8 cellular contexts compared by ENCODE assay signal in the genomic region with DNA sequence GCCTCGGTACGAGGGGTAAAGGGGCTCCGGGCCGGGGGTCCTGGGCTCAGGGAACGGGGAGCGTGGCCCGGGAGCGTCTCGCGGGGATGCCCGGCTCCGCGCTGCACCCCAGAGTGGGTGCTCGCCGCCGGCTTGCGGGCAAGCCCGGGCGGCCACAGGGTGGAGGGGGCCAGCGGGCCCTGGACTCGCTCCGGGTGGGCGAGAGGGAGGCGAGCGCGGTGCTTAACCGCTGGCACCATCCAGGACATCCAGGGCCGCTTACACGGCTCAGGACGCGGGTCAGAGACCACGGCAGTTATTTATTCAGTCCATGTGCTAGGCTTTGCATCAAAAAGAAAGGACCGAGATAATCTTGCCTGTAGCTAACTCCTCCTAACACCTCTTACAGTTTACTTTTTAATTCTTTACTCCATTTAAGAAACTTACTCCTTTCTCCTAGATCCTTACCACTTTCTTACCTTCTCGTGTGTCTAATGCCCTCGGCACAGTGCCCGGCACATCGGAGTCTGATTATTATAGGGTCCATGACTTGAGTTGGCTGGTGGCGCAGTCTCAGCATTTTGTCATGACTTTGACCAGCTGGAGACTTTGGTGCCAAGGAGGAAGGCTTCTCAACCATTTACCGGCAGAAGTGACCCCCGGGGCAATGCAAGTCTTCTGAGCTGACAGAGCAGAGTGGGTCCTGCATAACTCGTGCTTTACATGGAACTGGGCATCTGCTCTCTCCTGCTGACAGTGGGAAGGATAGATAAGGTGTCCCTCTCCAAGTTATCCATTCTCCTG. TPM values are rescaled to one million over a fixed set of nuclear protein-coding genes. Genes with fewer than 3 reads are reported as not detected.
DNase-seq lines count a peak whose midpoint lies in the region; ATAC-seq and TF ChIP-seq lines count a peak whose summit lies in the region.

No MANE protein-coding gene starts in this region.

- H3K4me3 ChIP-seq in AG04450 (ENCODE audit: low read depth, low read length) (peak overlapping the region; percentile 73), HL-60 (replicated peaks; ENCODE audit: insufficient read depth, low read length) (peak overlapping the region; percentile 85), adipocyte (ENCODE audit: low read length) (peak overlapping the region; percentile 93)

- no peak overlapping the region for H3K27ac ChIP-seq in AG04450 (ENCODE audit: low read depth, low read length)
- H3K27ac ChIP-seq in HL-60 (replicated peaks): peak overlapping the region; percentile 91

- H3K36me3 Mint-ChIP-seq in immature natural killer cell: no peaks in the 10 kb centered on the region

- no peaks in the 10 kb centered on the region for H3K36me3 ChIP-seq in adipocyte (ENCODE audit: control insufficient read depth, insufficient read depth, low read length, severe bottlenecking)

- H3K27ac Mint-ChIP-seq in immature natural killer cell: peak overlapping the region; percentile 85 to 93 (median 89)
- H3K27ac Mint-ChIP-seq in stimulated activated naive CD8-positive, alpha-beta T cell treated with anti-CD3 and anti-CD28 coated beads, Interleukin-15, amount 100 ng/mL, for 72 hours: peak overlapping the region; percentile 94 to 95

- peaks cover 2 to 6% (median 3%) of the 10 kb centered on the region in 3 donors for H3K27me3 Mint-ChIP-seq in immature natural killer cell (ENCODE audit: low read depth in 3 of 3)
- H3K27me3 Mint-ChIP-seq in stimulated activated naive CD8-positive, alpha-beta T cell treated with anti-CD3 and anti-CD28 coated beads, Interleukin-15, amount 100 ng/mL, for 72 hours: peaks cover 7% of the 10 kb centered on the region

- no peaks in the 10 kb centered on the region for H3K9me3 Mint-ChIP-seq in immature natural killer cell
- no peaks in the 10 kb centered on the region for H3K9me3 Mint-ChIP-seq in stimulated activated naive CD8-positive, alpha-beta T cell treated with anti-CD3 and anti-CD28 coated beads, Interleukin-15, amount 100 ng/mL, for 72 hours

- POLR2A ChIA-PET in AG04450 (lab: Yijun Ruan, JAX): interaction anchor here (0.5 to 2.5 kb wide), 6 partner anchors 10 to 74 kb away, joined by 3 to 15 read pairs (median 4); no protein-coding TSS in a partner anchor

- H3K4me3 Mint-ChIP-seq in immature natural killer cell: peak overlapping the region; percentile 92 to 98 (median 95)
- peak overlapping the region; percentile 98 to 99 for H3K4me3 Mint-ChIP-seq in stimulated activated naive CD8-positive, alpha-beta T cell treated with anti-CD3 and anti-CD28 coated beads, Interleukin-15, amount 100 ng/mL, for 72 hours

- H3K9me3 ChIP-seq in AG04450 (ENCODE audit: control insufficient read depth, insufficient read depth, low read length) (no peaks in the 10 kb centered on the region; the same call in 1 of the 2 replicates), adipocyte (ENCODE audit: control insufficient read depth, low read length) (no peaks in the 10 kb centered on the region)

- DNase-seq in AG04450 (ENCODE audit: low read depth, low spot score): no peak
- no peak for DNase-seq in HL-60 (ENCODE audit: low read depth in 1 of 2, low spot score in 1 of 2)
- DNase-seq in adipocyte (ENCODE audit: low read depth): peak; percentile 59
- no peak for DNase-seq in immature natural killer cell
- DNase-seq in stimulated activated naive CD8-positive, alpha-beta T cell treated with anti-CD3 and anti-CD28 coated beads, Interleukin-15, amount 100 ng/mL, for 72 hours: peak in 1 of 2 donors; percentile 5
- DNase-seq in foreskin melanocyte: no peak
- no peak for DNase-seq in activated effector memory CD4-positive, alpha-beta T cell treated with Interleukin-2 at 50 U/mL for 16 hours

- H3K4me1 ChIP-seq in adipocyte (ENCODE audit: control insufficient read depth, insufficient read depth, low read length): peaks cover 15% of the 10 kb centered on the region

- peak; percentile 42 for ATAC-seq in GM19025 (IDR thresholded peaks at IDR 0.05; ENCODE audit: low read depth, unreplicated experiment)
- peak; percentile 56 for ATAC-seq in stimulated activated naive CD8-positive, alpha-beta T cell treated with anti-CD3 and anti-CD28 coated beads, Interleukin-15, amount 100 ng/mL, for 72 hours

- H3K27me3 ChIP-seq in AG04450 (ENCODE audit: control insufficient read depth, insufficient read depth, low read length): no peaks in the 10 kb centered on the region
- no peaks in the 10 kb centered on the region for H3K27me3 ChIP-seq in HL-60 (ENCODE audit: insufficient read depth, poor library complexity, severe bottlenecking)
- H3K27me3 ChIP-seq in adipocyte (replicated peaks; ENCODE audit: control insufficient read depth, insufficient read depth, low read length): no peaks in the 10 kb centered on the region

- CTCF ChIA-PET in AG04450 (lab: Charles Lee): interaction anchor here (0.8 to 3.6 kb wide), 6 partner anchors 14 to 76 kb away, joined by 3 to 35 read pairs (median 5); no protein-coding TSS in a partner anchor

- TF ChIP-seq CTCF in AG04450 (IDR thresholded peaks at IDR 0.05; ENCODE audit: low read depth, low read length) (no peak), HL-60 (IDR thresholded peaks at IDR 0.05; ENCODE audit: insufficient read depth, low read length) (no peak)

- H3K4me1 Mint-ChIP-seq in immature natural killer cell: peaks cover 37 to 52% of the 10 kb centered on the region in 2 donors
- H3K4me1 Mint-ChIP-seq in stimulated activated naive CD8-positive, alpha-beta T cell treated with anti-CD3 and anti-CD28 coated beads, Interleukin-15, amount 100 ng/mL, for 72 hours: peaks cover 21% of the 10 kb centered on the region

- H3K9ac ChIP-seq in adipocyte (ENCODE audit: low read length): peak overlapping the region; percentile 93

RNA-seq across cellular contexts. Expression of a gene that starts 0.4 kb away (rescaled TPM):
- polyA plus RNA-seq in AG04450 (2011; rRNA removed): 105 and 125 TPM in 2 replicates
- polyA minus RNA-seq in AG04450 (2011; rRNA and poly(A)+ RNA removed): 93.1 and 137 TPM in 2 replicates
- polyA plus RNA-seq in immature natural killer cell: 10 to 100 TPM; 80.8 to 86.1 (median 85.5) TPM
